Comparison of ENCODE assay signal across 1 cellular context in genomic region chr2:203745267-203745666, GRCh38.
A peak's percentile ranks its signal among the peaks of the same experiment; 100 is the strongest.
TF ChIP-seq lines count a peak whose summit lies in the region.

No MANE protein-coding gene starts in this region.

TF ChIP-seq in K562, 482 proteins besides CTCF, POLR2A, EP300 and RAD21:
- TF ChIP-seq ATF3 (IDR thresholded peaks at IDR 0.05) (0 out of 2 replicates have a peak, but pooled peaks have one; percentile 14), ATF3 (CRISPR knock-in tag; conservative IDR thresholded peaks at IDR 0.05) (no peak), HEY1 (CRISPR knock-in tag; IDR thresholded peaks at IDR 0.05; ENCODE audit: borderline replicate concordance) (no peak), RBM14 (IDR thresholded peaks at IDR 0.05; ENCODE audit: borderline replicate concordance, insufficient read depth, low read depth, low read length) (no peak), ARNT (IDR thresholded peaks at IDR 0.05) (no peak), CEBPG (CRISPR knock-in tag; IDR thresholded peaks at IDR 0.05) (no peak), CEBPG (tag; conservative IDR thresholded peaks at IDR 0.05 in 1 of 2, IDR thresholded peaks at IDR 0.05 in 1 of 2) (peak; percentile 31 to 69; a peak in 2 of 4 replicates), ETV6 (IDR thresholded peaks at IDR 0.05; ENCODE audit: borderline replicate concordance in 1 of 2, low read depth in 2 of 2, low read length in 1 of 2) (no peak), ETV6 (CRISPR knock-in tag; IDR thresholded peaks at IDR 0.05; ENCODE audit: borderline replicate concordance) (no peak)
